In genomic region chr16:14321542-14321941, GRCh38 we compare ENCODE assay signal across 19 cellular contexts.
DNase-seq lines count a peak whose midpoint lies in the region; ATAC-seq and TF ChIP-seq lines count a peak whose summit lies in the region.
"Had no signal": no experiment of that assay in that cellular context is flagged by ENCODE, and none has a peak within 500 bp of the region (broad histone marks: within the 10 kb centered on the region; RNA-seq: fewer than 3 reads in every experiment).

No MANE protein-coding gene starts in this region.

- H3K9me3 Mint-ChIP-seq in type B pancreatic cell: no peaks in the 10 kb centered on the region
- H3K9me3 Mint-ChIP-seq: activated naive CD8-positive, alpha-beta T cell treated with anti-CD3 and anti-CD28 coated beads for 36 hours; activated T-cell treated with anti-CD3 and anti-CD28 coated beads, Interleukin-2, amount 50 U/mL, for 24 hours; naive thymus-derived CD8-positive, alpha-beta T cell had no signal

- peak overlapping the region; percentile 2 to 10 for H3K4me3 ChIP-seq in testis
- H3K4me3 ChIP-seq: SK-N-MC, suprapubic skin had no signal

- H3K4me3 Mint-ChIP-seq in type B pancreatic cell: no peak overlapping the region
- H3K4me3 Mint-ChIP-seq: activated naive CD8-positive, alpha-beta T cell treated with anti-CD3 and anti-CD28 coated beads for 36 hours; activated T-cell treated with anti-CD3 and anti-CD28 coated beads, Interleukin-2, amount 50 U/mL, for 24 hours; CD14-positive monocyte; naive thymus-derived CD8-positive, alpha-beta T cell had no signal

- H3K27ac ChIP-seq in testis: peak overlapping the region; percentile 38 to 59
- H3K27ac ChIP-seq: breast epithelium, SK-N-MC, suprapubic skin had no signal

- TF ChIP-seq POLR2A in testis (IDR thresholded peaks at IDR 0.05): no peak

- peaks cover 24% of the 10 kb centered on the region for H3K4me1 ChIP-seq in testis
- H3K4me1 ChIP-seq: breast epithelium had no signal

- ATAC-seq in left ventricle myocardium superior: peak; percentile 89
- ATAC-seq in GM21529 (IDR thresholded peaks at IDR 0.05; ENCODE audit: unreplicated experiment): no peak
- ATAC-seq: naive thymus-derived CD8-positive, alpha-beta T cell had no signal

- peaks cover 26% of the 10 kb centered on the region for H3K4me1 Mint-ChIP-seq in type B pancreatic cell (ENCODE audit: unreplicated experiment)
- H3K4me1 Mint-ChIP-seq: activated naive CD8-positive, alpha-beta T cell treated with anti-CD3 and anti-CD28 coated beads for 36 hours; CD14-positive monocyte had no signal

- no peaks in the 10 kb centered on the region for H3K9me3 ChIP-seq in testis
- H3K9me3 ChIP-seq: breast epithelium, suprapubic skin had no signal

- H3K27me3 ChIP-seq in testis: no peaks in the 10 kb centered on the region
- H3K27me3 ChIP-seq: breast epithelium, suprapubic skin had no signal

- DNase-seq in NCI-H1694 treated with DMSO at 0.1 percent for 48 hours (lab: John Stamatoyannopoulos, UW) (peak; percentile 65), OCI-M1 (lab: John Stamatoyannopoulos, UW) (peak; percentile 18), left ventricle myocardium superior (peak; percentile 84), testis (peak; percentile 97), type B pancreatic cell (ENCODE audit: extremely low spot score, unreplicated experiment) (no peak)
- no peak for DNase-seq in central memory CD4-positive, alpha-beta T cell
- DNase-seq: activated CD4-positive, alpha-beta T cell treated with anti-CD3 and anti-CD28 coated beads, Interleukin-2, amount 50 U/mL, for 4 hours; activated naive CD8-positive, alpha-beta T cell treated with anti-CD3 and anti-CD28 coated beads for 36 hours; activated T-cell treated with anti-CD3 and anti-CD28 coated beads, Interleukin-2, amount 50 U/mL, for 24 hours; DND-41; effector CD4-positive, alpha-beta T cell; naive thymus-derived CD8-positive, alpha-beta T cell; NCI-H446; retina had no signal

- 6 to 15% methylated on average over 3 to 6 of the region's 6 CpGs for WGBS in testis, 2 donors

- H3K27me3 Mint-ChIP-seq in type B pancreatic cell: no peaks in the 10 kb centered on the region
- H3K27me3 Mint-ChIP-seq: activated naive CD8-positive, alpha-beta T cell treated with anti-CD3 and anti-CD28 coated beads for 36 hours; activated T-cell treated with anti-CD3 and anti-CD28 coated beads, Interleukin-2, amount 50 U/mL, for 24 hours had no signal

- H3K36me3 Mint-ChIP-seq in type B pancreatic cell: peaks cover 3% of the 10 kb centered on the region
- H3K36me3 Mint-ChIP-seq: activated naive CD8-positive, alpha-beta T cell treated with anti-CD3 and anti-CD28 coated beads for 36 hours; CD14-positive monocyte; naive thymus-derived CD8-positive, alpha-beta T cell had no signal

- no peaks in the 10 kb centered on the region for H3K36me3 ChIP-seq in testis (ENCODE audit: low read depth, missing control alignments)
- H3K36me3 ChIP-seq: breast epithelium, suprapubic skin had no signal

- intact Hi-C loops in left ventricle myocardium superior (cut with micrococcal nuclease) (no loop called here), testis (cut with DNase I; ENCODE audit: low total_unique reads) (no loop called here)

- H3K27ac Mint-ChIP-seq in type B pancreatic cell: no peak overlapping the region
- H3K27ac Mint-ChIP-seq: activated naive CD8-positive, alpha-beta T cell treated with anti-CD3 and anti-CD28 coated beads for 36 hours; activated T-cell treated with anti-CD3 and anti-CD28 coated beads, Interleukin-2, amount 50 U/mL, for 24 hours had no signal

- TF ChIP-seq CTCF in testis (IDR thresholded peaks at IDR 0.05) (no peak), type B pancreatic cell (conservative IDR thresholded peaks at IDR 0.05) (no peak)

Comparison
In these comparisons a context has a peak if more than half of its experiments do, and no peak if none do; other contexts are left out.
1. DNase-seq: peak in NCI-H1694 treated with DMSO at 0.1 percent for 48 hours (single experiment), OCI-M1 (single experiment), left ventricle myocardium superior (single experiment) and testis (single experiment); none in type B pancreatic cell (single experiment) and central memory CD4-positive, alpha-beta T cell (single experiment).